15 cellular contexts compared by ENCODE assay signal in the genomic region with DNA sequence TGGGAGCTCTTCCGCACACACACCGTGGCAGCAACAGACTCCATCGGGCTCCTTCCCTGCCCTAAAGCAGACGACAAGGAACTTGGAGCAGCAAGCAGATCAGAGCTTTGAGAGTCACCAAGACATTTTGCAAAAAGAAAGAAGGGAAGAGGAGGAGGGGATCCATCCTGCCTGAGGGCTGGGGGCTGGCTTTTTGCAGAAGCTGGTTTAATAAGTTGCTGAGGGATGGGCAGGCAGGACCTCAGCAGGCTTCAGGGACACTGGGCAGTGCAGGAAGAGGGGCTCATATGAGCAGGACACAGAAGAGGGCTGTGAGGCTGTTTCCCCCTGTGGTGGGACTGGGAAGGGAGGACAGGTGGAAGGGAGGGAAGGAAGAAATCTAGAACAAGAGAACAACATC.
DNase-seq lines count a peak whose midpoint lies in the region; FAIRE-seq and TF ChIP-seq lines count a peak whose summit lies in the region.
"Had no signal": no experiment of that assay in that cellular context is flagged by ENCODE, and none has a peak within 500 bp of the region (broad histone marks: within the 10 kb centered on the region; RNA-seq: fewer than 3 reads in every experiment).

No MANE protein-coding gene starts in this region.

- H3K18ac ChIP-seq in H1 (ENCODE audit: extremely low read depth, low read length) (no peak overlapping the region), neuronal stem cell (ENCODE audit: low read length) (peak overlapping the region; percentile 73)

- no peak overlapping the region for H3K56ac ChIP-seq in H1 (replicated peaks; ENCODE audit: insufficient read length, low read depth, low read length)

- H4K8ac ChIP-seq in H1 (ENCODE audit: extremely low read depth, insufficient read depth, low read length) (no peak overlapping the region), neuronal stem cell (ENCODE audit: low read depth, low read length) (no peak overlapping the region)

- H3K27me3 ChIP-seq in H1 (replicated peaks in 1 of 4; ENCODE audit: control insufficient read depth in 3 of 4, extremely low read depth in 1 of 4, insufficient read depth in 3 of 4, low read length in 3 of 4) (peaks cover 7 to 26% (median 13%) of the 10 kb centered on the region in 4 experiments; a peak in 5 of 7 replicates), neuronal stem cell (ENCODE audit: control insufficient read depth in 3 of 3, insufficient read depth in 3 of 3, low read depth in 1 of 3, low read length in 3 of 3) (peaks cover 0 to 3% (median 0%) of the 10 kb centered on the region in 3 experiments), brain microvascular endothelial cell (replicated peaks) (no peaks in the 10 kb centered on the region)
- H3K27me3 ChIP-seq: BLaER1 had no signal

- no peaks in the 10 kb centered on the region for H3K79me1 ChIP-seq in H1 (ENCODE audit: low read depth, low read length)
- no peaks in the 10 kb centered on the region for H3K79me1 ChIP-seq in neuronal stem cell (ENCODE audit: low read depth, low read length)

- H4K20me1 ChIP-seq in H1 (replicated peaks in 1 of 2; ENCODE audit: control insufficient read depth in 1 of 2, insufficient read depth in 2 of 2, low read length in 2 of 2): peaks cover 0 to 2% of the 10 kb centered on the region in 2 experiments
- H4K20me1 ChIP-seq: BLaER1 had no signal

- no peaks in the 10 kb centered on the region for H3K79me2 ChIP-seq in H1 (ENCODE audit: control insufficient read depth in 1 of 2, insufficient read depth in 2 of 2, low read length in 2 of 2)

- in situ Hi-C loops in brain microvascular endothelial cell (cut with HindIII; ENCODE audit: low pct_ligation_motif_present, low sequenced_read_pairs): no loop called here

- no peak overlapping the region for H4K5ac ChIP-seq in H1 (ENCODE audit: insufficient read length, low read depth, low read length)

- H3K27ac ChIP-seq in H1 (ENCODE audit: low read depth, low read length) (no peak overlapping the region), neuronal stem cell (replicated peaks; ENCODE audit: low read length) (no peak overlapping the region), brain microvascular endothelial cell (no peak overlapping the region)
- H3K27ac ChIP-seq: 22Rv1, BLaER1, GM23248 had no signal

- no peaks in the 10 kb centered on the region for H3K36me3 ChIP-seq in H1 (ENCODE audit: control insufficient read depth in 2 of 4, insufficient read depth in 4 of 4, low read length in 3 of 4)
- no peaks in the 10 kb centered on the region for H3K36me3 ChIP-seq in neuronal stem cell (replicated peaks in 1 of 2; ENCODE audit: control insufficient read depth in 2 of 2, insufficient read depth in 2 of 2, low read length in 2 of 2)
- no peaks in the 10 kb centered on the region for H3K36me3 ChIP-seq in brain microvascular endothelial cell (replicated peaks)
- H3K36me3 ChIP-seq: BLaER1 had no signal

- H3K23ac ChIP-seq in H1 (ENCODE audit: insufficient read length): no peak overlapping the region
- H3K23ac ChIP-seq in neuronal stem cell (ENCODE audit: low read depth, low read length, poor library complexity): no peak overlapping the region

- no peaks in the 10 kb centered on the region; a peak in 2 of 7 replicates for H3K4me1 ChIP-seq in H1 (replicated peaks in 1 of 4; ENCODE audit: control insufficient read depth in 3 of 4, insufficient read depth in 4 of 4, low read length in 3 of 4)
- H3K4me1 ChIP-seq in neuronal stem cell (ENCODE audit: control insufficient read depth in 2 of 2, insufficient read depth in 1 of 2, low read depth in 1 of 2, low read length in 2 of 2): peaks cover 0 to 2% of the 10 kb centered on the region in 2 donors

- H3K14ac ChIP-seq in H1 (ENCODE audit: insufficient read length) (no peak overlapping the region), neuronal stem cell (ENCODE audit: low read length) (no peak overlapping the region)

- no peak overlapping the region for H3K4ac ChIP-seq in H1 (replicated peaks; ENCODE audit: insufficient read length, low read depth, low read length)
- no peak overlapping the region for H3K4ac ChIP-seq in neuronal stem cell (ENCODE audit: low read length)

- H3K9ac ChIP-seq in H1 (replicated peaks in 1 of 4; ENCODE audit: extremely low read depth in 1 of 4, low read depth in 3 of 4, low read length in 3 of 4) (no peak overlapping the region), neuronal stem cell (ENCODE audit: low read depth, low read length, poor library complexity) (no peak overlapping the region)
- H3K9ac ChIP-seq: BLaER1, GM23248 had no signal

- H3K23me2 ChIP-seq in H1 (ENCODE audit: low read depth, low read length): no peaks in the 10 kb centered on the region; the same call in 1 of the 2 replicates

- peak overlapping the region; percentile 0; the same call in 1 of the 2 replicates for H2BK5ac ChIP-seq in H1 (ENCODE audit: low read depth, low read length)
- H2BK5ac ChIP-seq in neuronal stem cell (ENCODE audit: low read length): no peak overlapping the region

- no peak overlapping the region; the same call in 1 of the 2 replicates for H2BK20ac ChIP-seq in H1 (ENCODE audit: low read length)

- TF ChIP-seq POLR2A in H1 (IDR thresholded peaks at IDR 0.05; ENCODE audit: control extremely low read depth in 1 of 2, low read depth in 2 of 2, low read length in 2 of 2) (no peak), erythroblast (IDR thresholded peaks at IDR 0.05; ENCODE audit: low read length) (no peak)

- no peak overlapping the region for H3K4me3 ChIP-seq in H1 (ENCODE audit: extremely low read depth in 1 of 4, insufficient read depth in 2 of 4, low read depth in 3 of 4, low read length in 4 of 4)
- H3K4me3 ChIP-seq in neuronal stem cell (ENCODE audit: low read length in 2 of 2): no peak overlapping the region
- no peak overlapping the region for H3K4me3 ChIP-seq in brain microvascular endothelial cell (ENCODE audit: low read depth, low read length)
- H3K4me3 ChIP-seq: BLaER1, GM23248 had no signal

- no peak overlapping the region for H2AFZ ChIP-seq in H1 (ENCODE audit: low read length)
- H2AFZ ChIP-seq in neuronal stem cell (ENCODE audit: low read length): no peak overlapping the region
- H2AFZ ChIP-seq: GM23248 had no signal

- 100% methylated on average over 3 of the region's 4 CpGs; no CpG with 5 or more reads in 1 of the 2 experiments for WGBS in H1 (ENCODE audit: extremely low coverage in 1 of 2, insufficient coverage in 1 of 2, insufficient read length in 1 of 2, insufficient replicate concordance in 2 of 2, low coverage in 1 of 2, low lambda C conversion rate in 2 of 2, missing lambda C conversion rate in 1 of 2), 2 experiments
- WGBS in neuronal stem cell (ENCODE audit: extremely low coverage in 2 of 2, insufficient read length in 2 of 2, insufficient replicate concordance in 1 of 2), 2 donors: no CpG with 5 or more reads among the region's 4 CpGs

- FAIRE-seq in H1 (lab: Jason Lieb, UNC): no peak
- FAIRE-seq: GM12891 had no signal

- TF ChIP-seq RAD21 in H1 (IDR thresholded peaks at IDR 0.05 in 1 of 2, conservative IDR thresholded peaks at IDR 0.05 in 1 of 2; ENCODE audit: low read depth in 2 of 2, low read length in 2 of 2): no peak

- DNase-seq in activated effector memory CD4-positive, alpha-beta T cell treated with anti-CD3 and anti-CD28 coated beads, Interleukin-2, amount 50 U/mL, for 16 hours: peak; percentile 41
- no peak for DNase-seq in activated effector memory CD4-positive, alpha-beta T cell treated with Interleukin-2 at 50 U/mL for 16 hours
- DNase-seq in H1 (ENCODE audit: low read depth in 1 of 2, low spot score in 2 of 2) (no peak), neuronal stem cell (ENCODE audit: low spot score) (no peak), erythroblast (lab: John Stamatoyannopoulos, UW) (no peak), NCI-H82 treated with DMSO at 0.1 percent for 48 hours (lab: John Stamatoyannopoulos, UW; ENCODE audit: unreplicated experiment) (no peak), NCI-H1105 (lab: John Stamatoyannopoulos, UW) (no peak), brain microvascular endothelial cell (no peak)
- DNase-seq: AML-193, DMS53, GM23248, H7 had no signal

- H2AK5ac ChIP-seq in H1 (ENCODE audit: low read depth, low read length): no peak overlapping the region
- H2AK5ac ChIP-seq in neuronal stem cell (ENCODE audit: low read depth, low read length): no peak overlapping the region

- no peak overlapping the region for H3K4me2 ChIP-seq in H1 (ENCODE audit: insufficient read depth in 1 of 2, low read depth in 2 of 2, low read length in 2 of 2)
- H3K4me2 ChIP-seq in neuronal stem cell (ENCODE audit: insufficient read depth, low read length, poor library complexity, severe bottlenecking): no peak overlapping the region
- H3K4me2 ChIP-seq: BLaER1 had no signal

- peak overlapping the region; percentile 0; the same call in 1 of the 2 replicates for H2BK12ac ChIP-seq in H1 (ENCODE audit: low read depth, low read length)
- peak overlapping the region; percentile 47 for H2BK12ac ChIP-seq in neuronal stem cell (ENCODE audit: low read length)

- H2BK120ac ChIP-seq in H1 (replicated peaks; ENCODE audit: low read depth, low read length): no peak overlapping the region
- H2BK120ac ChIP-seq in neuronal stem cell (ENCODE audit: low read depth, low read length): no peak overlapping the region

- TF ChIP-seq EP300 in H1 (IDR thresholded peaks at IDR 0.05; ENCODE audit: borderline replicate concordance in 1 of 2, low read depth in 2 of 2, low read length in 2 of 2): no peak

- no peaks in the 10 kb centered on the region for H3K9me3 ChIP-seq in H1 (ENCODE audit: insufficient read depth in 2 of 2, low read depth in 1 of 2, low read length in 1 of 2)
- no peaks in the 10 kb centered on the region for H3K9me3 ChIP-seq in neuronal stem cell (replicated peaks in 1 of 2; ENCODE audit: control insufficient read depth in 2 of 2, insufficient read depth in 1 of 2, low read depth in 1 of 2, low read length in 2 of 2)
- H3K9me3 ChIP-seq: BLaER1 had no signal

- TF ChIP-seq CTCF in H1 (IDR thresholded peaks at IDR 0.05; ENCODE audit: control extremely low read depth in 1 of 3, insufficient read depth in 1 of 3, low read depth in 1 of 3, low read length in 3 of 3): no peak
- no peak for TF ChIP-seq CTCF in brain microvascular endothelial cell (IDR thresholded peaks at IDR 0.05; ENCODE audit: low read depth, low read length, missing control alignments)

- H4K91ac ChIP-seq in H1 (replicated peaks; ENCODE audit: insufficient read length, low read length): no peak overlapping the region
- H4K91ac ChIP-seq in neuronal stem cell (ENCODE audit: low read depth, low read length, poor library complexity): no peak overlapping the region

- no peak overlapping the region for H2BK15ac ChIP-seq in H1 (ENCODE audit: low read length)
- H2BK15ac ChIP-seq in neuronal stem cell (ENCODE audit: low read length): peak overlapping the region; percentile 42

- CTCF ChIA-PET in H1 (lab: Charles Lee; ENCODE audit: partially characterized antibody): interaction anchor here (0.7 to 1.0 kb wide), 2 partner anchors 18 to 24 kb away, joined by 3 read pairs; no protein-coding TSS in a partner anchor

- POLR2A ChIA-PET in H1 (lab: Charles Lee; ENCODE audit: partially characterized antibody): no interaction called here

TF ChIP-seq in H1, 55 proteins besides CTCF, POLR2A, EP300 and RAD21 (continues in another document):
- no peak for TF ChIP-seq TCF12 (IDR thresholded peaks at IDR 0.05; ENCODE audit: low read depth, low read length)
